20 cellular contexts compared by ENCODE assay signal in genomic region chr3:156721687-156722086, GRCh38.
"Had no signal": no experiment of that assay in that cellular context is flagged by ENCODE, and none has a peak within 500 bp of the region (broad histone marks: within the 10 kb centered on the region; RNA-seq: fewer than 3 reads in every experiment).

No MANE protein-coding gene starts in this region.

- H3K9me3 ChIP-seq: esophagus muscularis mucosa, gastrocnemius medialis, uterus had no signal

- FAIRE-seq: colon had no signal

- H3K27ac ChIP-seq: brain microvascular endothelial cell, esophagus muscularis mucosa, gastrocnemius medialis, uterus, VCaP had no signal

- H3K4me3 ChIP-seq: esophagus muscularis mucosa, gastrocnemius medialis, uterus had no signal

- H3K4me1 ChIP-seq: gastrocnemius medialis, uterus had no signal

- H3K27me3 ChIP-seq: brain microvascular endothelial cell, esophagus muscularis mucosa, gastrocnemius medialis, uterus had no signal

- DNase-seq: activated CD4-positive, alpha-beta T cell treated with anti-CD3 and anti-CD28 coated beads, Interleukin-2, amount 10 ng/mL, durations not matched to agents 7 days and 5 days; activated CD8-positive, alpha-beta T cell treated with anti-CD3 and anti-CD28 coated beads for 36 hours; activated gamma-delta T cell treated with Interleukin-2 at 50 U/mL for 16 hours; activated T-cell treated with anti-CD3 and anti-CD28 coated beads, Interleukin-2, amount 50 U/mL, for 1 hour; aorta; brain microvascular endothelial cell; effector memory CD4-positive, alpha-beta T cell; gastrocnemius medialis; islet precursor cell; left cardiac atrium; naive B cell; occipital lobe; stimulated activated CD4-positive, alpha-beta T cell treated with anti-CD3 and anti-CD28 coated beads, Interleukin-2, amount 100 ng/mL, for 48 hours; stimulated activated CD8-positive, alpha-beta memory T cell treated with anti-CD3 and anti-CD28 coated beads, Interleukin-4, amount 100 ng/mL, for 48 hours; stimulated activated naive B cell treated with anti-CD40 and anti-IgM and Interleukin-4, amounts not matched to agents 10 μg/mL and 1 μg/mL and 100 μg/mL, for 72 hours; trophoblast cell; uterus had no signal

- H3K36me3 ChIP-seq: esophagus muscularis mucosa, gastrocnemius medialis, uterus had no signal
